8 cellular contexts compared by ENCODE assay signal in genomic region chr11:27700351-27701261, GRCh38. TPM values are rescaled to one million over a fixed set of nuclear protein-coding genes. Genes with fewer than 3 reads are reported as not detected.
DNase-seq lines count a peak whose midpoint lies in the region; ATAC-seq and TF ChIP-seq lines count a peak whose summit lies in the region.

BDNF (minus strand) TSS chr11:27700455; CDS start chr11:27658564, 41,891 bp downstream.

- WGBS in suprapubic skin = under 1% methylated on average over 18 of the region's 91 CpGs

- peaks cover 63% of the 10 kb centered on the region for H3K27me3 ChIP-seq in suprapubic skin

- no peak for TF ChIP-seq POLR2A in suprapubic skin (IDR thresholded peaks at IDR 0.05)

- H3K4me3 ChIP-seq in AG10803 (ENCODE audit: low read length) (peak within 1 kb of the TSS; percentile 87), cardiac fibroblast (replicated peaks in 1 of 2; ENCODE audit: low read depth in 2 of 2, low read length in 2 of 2) (peak within 1 kb of the TSS; percentile 64 to 78), suprapubic skin (peak within 1 kb of the TSS; percentile 63)

- no peaks in the 10 kb centered on the region for H3K36me3 ChIP-seq in suprapubic skin

- peak; percentile 40 for ATAC-seq in GM18907 (IDR thresholded peaks at IDR 0.05; ENCODE audit: unreplicated experiment)

- no peak for TF ChIP-seq EP300 in suprapubic skin (IDR thresholded peaks at IDR 0.05)

- H3K27ac ChIP-seq in suprapubic skin = no peak within 1 kb of the TSS

- peaks cover 31% of the 10 kb centered on the region for H3K4me1 ChIP-seq in suprapubic skin

- H3K9me3 ChIP-seq in suprapubic skin = no peaks in the 10 kb centered on the region

- DNase-seq in AG10803 (ENCODE audit: low read depth) = peak; percentile 68
- no peak for DNase-seq in NCI-H460 (ENCODE audit: extremely low read depth, low read depth)
- DNase-seq in cardiac fibroblast (ENCODE audit: low read depth in 2 of 2) = peak; percentile 44 to 51
- peak; percentile 66 for DNase-seq in left kidney (ENCODE audit: low read depth, low spot score)
- DNase-seq in suprapubic skin (ENCODE audit: low spot score in 2 of 2) = no peak
- no peak for DNase-seq in NCI-H1694 (lab: John Stamatoyannopoulos, UW)
- DNase-seq in activated CD4-positive, alpha-beta T cell treated with anti-CD3 and anti-CD28 coated beads, Interleukin-2, amount 50 U/mL, for 1 hour = no peak

- TF ChIP-seq CTCF in AG10803 (conservative IDR thresholded peaks at IDR 0.05; ENCODE audit: low read length) (no peak), cardiac fibroblast (IDR thresholded peaks at IDR 0.05; ENCODE audit: low read depth, low read length) (no peak), suprapubic skin (IDR thresholded peaks at IDR 0.05) (no peak)

RNA-seq across cellular contexts. Expression of gene BDNF, which starts in this region (rescaled TPM):
- total RNA-seq in NCI-H460 (2014; rRNA removed; shearing (Covaris generic)) = 75.0 and 78.3 TPM in 2 replicates
- polyA plus RNA-seq in NCI-H460 (2014; cell fraction: nucleus; rRNA removed) = 28.6 and 33.5 TPM in 2 replicates
- total RNA-seq in suprapubic skin = 1 to 10 TPM in 1 of 4 donors, under 1 TPM in 3; 0.17 to 2.0 (median 0.54) TPM

Comparison
In these comparisons a context has a peak if more than half of its experiments do, and no peak if none do; other contexts are left out.
1. RNA of gene BDNF (total RNA-seq): 75.0 to 78.3 TPM in NCI-H460; 0.17 to 2.0 TPM in suprapubic skin; every median in the first group is over 10 times any median in the second.
2. DNase-seq: peak in AG10803 (single experiment), cardiac fibroblast (2 of 2) and left kidney (single experiment); none in NCI-H460 (single experiment), suprapubic skin (0 of 2), NCI-H1694 (single experiment) and activated CD4-positive, alpha-beta T cell treated with anti-CD3 and anti-CD28 coated beads, Interleukin-2, amount 50 U/mL, for 1 hour (single experiment).
3. Peak in every context shown above with its lines, with median percentiles within 50 percentile points of each other: H3K4me3 ChIP-seq.